ENCODE assay signal across 8 cellular contexts in the genomic region with DNA sequence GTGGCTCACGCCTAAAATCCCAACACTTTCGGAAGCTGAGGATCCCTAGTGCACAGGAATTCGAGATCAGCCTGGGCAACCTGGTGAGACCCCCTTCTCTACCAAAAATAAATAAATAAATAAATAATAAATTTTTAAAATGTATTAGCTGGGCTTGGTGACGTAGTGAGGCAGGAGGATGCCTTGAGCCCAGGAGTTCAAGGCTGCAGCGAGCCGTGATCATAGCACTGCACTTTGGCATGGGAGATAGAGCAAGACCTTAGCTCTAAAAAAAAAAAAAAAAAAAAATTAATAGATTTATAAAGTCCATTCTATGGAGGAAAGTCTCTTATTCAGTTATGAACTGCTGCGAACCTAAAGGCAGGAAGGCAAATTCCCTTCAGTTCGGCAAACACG. TPM values are rescaled to one million over a fixed set of nuclear protein-coding genes. Genes with fewer than 3 reads are reported as not detected.
DNase-seq lines count a peak whose midpoint lies in the region; ATAC-seq and TF ChIP-seq lines count a peak whose summit lies in the region.

No MANE protein-coding gene starts in this region.

- no peaks in the 10 kb centered on the region for H3K36me3 Mint-ChIP-seq in T-helper 1 cell treated with Interleukin-12 subunit alpha and Interleukin-12 subunit beta and Interleukin-4 antibody, amounts not matched to agents 30 μg/mL and 1 μg/mL, for 36 hours (ENCODE audit: low read depth)
- no peaks in the 10 kb centered on the region for H3K36me3 Mint-ChIP-seq in activated naive CD8-positive, alpha-beta T cell treated with anti-CD3 and anti-CD28 coated beads, Interleukin-2, amount 10 ng/mL, durations not matched to agents 7 days and 5 days

- H3K4me1 Mint-ChIP-seq in T-helper 1 cell treated with Interleukin-12 subunit alpha and Interleukin-12 subunit beta and Interleukin-4 antibody, amounts not matched to agents 30 μg/mL and 1 μg/mL, for 36 hours (ENCODE audit: low read depth) = peaks cover 17% of the 10 kb centered on the region
- H3K4me1 Mint-ChIP-seq in activated naive CD8-positive, alpha-beta T cell treated with anti-CD3 and anti-CD28 coated beads, Interleukin-2, amount 10 ng/mL, durations not matched to agents 7 days and 5 days = peaks cover 12% of the 10 kb centered on the region

- H3K27me3 Mint-ChIP-seq in T-helper 1 cell treated with Interleukin-12 subunit alpha and Interleukin-12 subunit beta and Interleukin-4 antibody, amounts not matched to agents 30 μg/mL and 1 μg/mL, for 36 hours (ENCODE audit: low read depth) = peaks cover 5% of the 10 kb centered on the region
- H3K27me3 Mint-ChIP-seq in activated naive CD8-positive, alpha-beta T cell treated with anti-CD3 and anti-CD28 coated beads, Interleukin-2, amount 10 ng/mL, durations not matched to agents 7 days and 5 days = peaks cover 10% of the 10 kb centered on the region

- no peak for DNase-seq in T-helper 1 cell
- DNase-seq in activated naive CD8-positive, alpha-beta T cell treated with anti-CD3 and anti-CD28 coated beads, Interleukin-2, amount 10 ng/mL, durations not matched to agents 7 days and 5 days = no peak
- DNase-seq in kidney epithelial cell (ENCODE audit: low read depth) = no peak
- no peak for DNase-seq in substantia nigra (lab: John Stamatoyannopoulos, UW)
- no peak for DNase-seq in stimulated activated CD4-positive, alpha-beta T cell treated with anti-CD3 and anti-CD28 coated beads, Interleukin-2, amount 100 ng/mL, for 24 hours

- TF ChIP-seq CTCF in kidney epithelial cell (IDR thresholded peaks at IDR 0.05; ENCODE audit: insufficient read depth, low read length, poor library complexity, severe bottlenecking) = no peak

- H3K9me3 Mint-ChIP-seq in T-helper 1 cell treated with Interleukin-12 subunit alpha and Interleukin-12 subunit beta and Interleukin-4 antibody, amounts not matched to agents 30 μg/mL and 1 μg/mL, for 36 hours = no peaks in the 10 kb centered on the region
- H3K9me3 Mint-ChIP-seq in activated naive CD8-positive, alpha-beta T cell treated with anti-CD3 and anti-CD28 coated beads, Interleukin-2, amount 10 ng/mL, durations not matched to agents 7 days and 5 days = no peaks in the 10 kb centered on the region

- H3K27ac Mint-ChIP-seq in T-helper 1 cell treated with Interleukin-12 subunit alpha and Interleukin-12 subunit beta and Interleukin-4 antibody, amounts not matched to agents 30 μg/mL and 1 μg/mL, for 36 hours = no peak overlapping the region
- H3K27ac Mint-ChIP-seq in activated naive CD8-positive, alpha-beta T cell treated with anti-CD3 and anti-CD28 coated beads, Interleukin-2, amount 10 ng/mL, durations not matched to agents 7 days and 5 days = no peak overlapping the region

- POLR2A ChIA-PET in activated naive CD8-positive, alpha-beta T cell treated with anti-CD3 and anti-CD28 coated beads, Interleukin-2, amount 10 ng/mL, durations not matched to agents 7 days and 5 days (lab: Charles Lee) = interaction anchor here (0.6 to 0.9 kb wide), 2 partner anchors 11 to 228 kb away, joined by 3 read pairs; no protein-coding TSS in a partner anchor

- H3K27me3 ChIP-seq in kidney epithelial cell (ENCODE audit: control insufficient read depth, insufficient read depth, low read length) = no peaks in the 10 kb centered on the region

- H3K4me3 ChIP-seq in kidney epithelial cell (ENCODE audit: low read depth, low read length) = peak overlapping the region; percentile 73

- H3K4me3 Mint-ChIP-seq in T-helper 1 cell treated with Interleukin-12 subunit alpha and Interleukin-12 subunit beta and Interleukin-4 antibody, amounts not matched to agents 30 μg/mL and 1 μg/mL, for 36 hours = peak overlapping the region; percentile 94
- peak overlapping the region; percentile 97 for H3K4me3 Mint-ChIP-seq in activated naive CD8-positive, alpha-beta T cell treated with anti-CD3 and anti-CD28 coated beads, Interleukin-2, amount 10 ng/mL, durations not matched to agents 7 days and 5 days

- no peaks in the 10 kb centered on the region for H3K36me3 ChIP-seq in kidney epithelial cell (ENCODE audit: control insufficient read depth, insufficient read depth, low read length)

- peak overlapping the region; percentile 91 for H3K27ac ChIP-seq in substantia nigra (ENCODE audit: low read depth, low read length, poor library complexity, severe bottlenecking)

- no peak for ATAC-seq in activated naive CD8-positive, alpha-beta T cell treated with anti-CD3 and anti-CD28 coated beads, Interleukin-2, amount 10 ng/mL, durations not matched to agents 7 days and 5 days (ENCODE audit: low read depth)
- ATAC-seq in GM18519 (IDR thresholded peaks at IDR 0.05; ENCODE audit: low FRiP score, unreplicated experiment) (no peak), GM21529 (IDR thresholded peaks at IDR 0.05; ENCODE audit: unreplicated experiment) (no peak)

RNA-seq across cellular contexts. Expression of gene PTPN12, which starts 1.1 kb away (rescaled TPM):
- total RNA-seq in activated naive CD8-positive, alpha-beta T cell treated with anti-CD3 and anti-CD28 coated beads, Interleukin-2, amount 10 ng/mL, durations not matched to agents 7 days and 5 days = 10 to 100 TPM; 22.7 to 24.0 TPM
- 57.7 and 58.8 TPM in 2 replicates for total RNA-seq in kidney epithelial cell
